In the genomic region with DNA sequence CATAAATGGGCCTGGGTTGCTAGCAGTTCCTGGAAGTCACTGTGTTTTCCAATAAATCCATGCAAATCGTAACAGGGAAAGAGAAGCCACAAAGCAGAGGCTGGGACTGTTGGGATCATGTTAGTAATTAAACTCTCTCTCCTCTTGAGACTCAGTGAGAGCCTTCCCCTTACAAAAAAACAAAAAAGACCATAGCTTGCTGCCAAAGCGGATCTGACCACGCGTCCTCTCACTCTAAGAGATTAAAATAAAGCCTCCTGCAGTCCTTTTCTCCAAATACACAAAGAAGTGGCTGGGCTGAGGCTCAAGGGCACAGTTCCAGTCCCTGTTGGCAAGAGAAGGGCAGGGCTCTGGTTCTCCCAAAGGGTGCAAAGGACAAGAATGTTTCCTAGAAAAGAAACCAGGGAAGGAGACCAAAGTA, we compare ENCODE assay signal across 10 cellular contexts. TPM values are rescaled to one million over a fixed set of nuclear protein-coding genes. Genes with fewer than 3 reads are reported as not detected.
DNase-seq lines count a peak whose midpoint lies in the region; ATAC-seq lines count a peak whose summit lies in the region.
"Had no signal": no experiment of that assay in that cellular context is flagged by ENCODE, and none has a peak within 500 bp of the region (broad histone marks: within the 10 kb centered on the region; RNA-seq: fewer than 3 reads in every experiment).

No MANE protein-coding gene starts in this region.

- H3K4me3 ChIP-seq in H7 (ENCODE audit: insufficient read depth, low read depth, low read length) (no peak overlapping the region), skeletal muscle satellite cell (ENCODE audit: low read length) (no peak overlapping the region)

- DNase-seq in H7 (peak; percentile 47), cerebellum (ENCODE audit: low spot score) (peak; percentile 46), left lobe of liver (ENCODE audit: low spot score) (peak; percentile 82), SIG-M5 (lab: John Stamatoyannopoulos, UW) (no peak), glomerular visceral epithelial cell (ENCODE audit: extremely low spot score) (no peak), NCI-H524 (lab: John Stamatoyannopoulos, UW) (no peak)
- DNase-seq in activated CD4-positive, alpha-beta T cell treated with anti-CD3 and anti-CD28 coated beads, Interleukin-2, amount 50 U/mL, for 48 hours = no peak
- DNase-seq: kidney glomerular epithelial cell, NCI-H774 had no signal

- H3K9me3 ChIP-seq in skeletal muscle satellite cell (replicated peaks; ENCODE audit: low read length) = no peaks in the 10 kb centered on the region

- ATAC-seq in left lobe of liver = peak; percentile 96

- H3K9ac ChIP-seq in skeletal muscle satellite cell (ENCODE audit: low read depth, low read length) = peak overlapping the region; percentile 18

- H3K4me1 ChIP-seq in skeletal muscle satellite cell (ENCODE audit: control insufficient read depth, insufficient read depth, low read length) = peaks cover 16% of the 10 kb centered on the region

- H3K4me2 ChIP-seq in skeletal muscle satellite cell (ENCODE audit: low read length) = peak overlapping the region; percentile 52

- H3K27me3 ChIP-seq in H7 (ENCODE audit: control insufficient read depth, insufficient read depth, low read length) (no peaks in the 10 kb centered on the region), skeletal muscle satellite cell (ENCODE audit: control insufficient read depth, insufficient read depth, low read length) (no peaks in the 10 kb centered on the region)

- H3K36me3 ChIP-seq in H7 (replicated peaks; ENCODE audit: control insufficient read depth, insufficient read depth, low read length) (no peaks in the 10 kb centered on the region), skeletal muscle satellite cell (ENCODE audit: insufficient read depth, low read length) (peaks cover 2% of the 10 kb centered on the region)

RNA-seq across cellular contexts. Expression of a gene that starts 38.5 kb away (rescaled TPM):
- total RNA-seq in H7 (2014; rRNA removed; shearing (Covaris generic)) = 30.7 and 53.8 TPM in 2 replicates
- total RNA-seq in cerebellum (38.4 TPM), left lobe of liver (18.5 TPM)
- 12.7 and 14.2 TPM in 2 replicates for total RNA-seq in skeletal muscle satellite cell (2012; rRNA removed)

RNA-seq across cellular contexts. Expression of a gene that starts 40.2 kb away (rescaled TPM):
- 45.8 and 67.7 TPM in 2 replicates for total RNA-seq in H7 (2014; rRNA removed; shearing (Covaris generic))
- 116 TPM for total RNA-seq in cerebellum
- total RNA-seq in left lobe of liver = 58.1 TPM
- total RNA-seq in skeletal muscle satellite cell (2012; rRNA removed) = 42.2 and 46.6 TPM in 2 replicates

Comparison
In these comparisons a context has a peak if more than half of its experiments do, and no peak if none do; other contexts are left out.
1. DNase-seq: peak in H7 (single experiment), cerebellum (single experiment) and left lobe of liver (single experiment); none in SIG-M5 (single experiment), glomerular visceral epithelial cell (single experiment), NCI-H524 (0 of 2) and activated CD4-positive, alpha-beta T cell treated with anti-CD3 and anti-CD28 coated beads, Interleukin-2, amount 50 U/mL, for 48 hours (0 of 2).